Comparison of ENCODE assay signal across 8 cellular contexts in the genomic region with DNA sequence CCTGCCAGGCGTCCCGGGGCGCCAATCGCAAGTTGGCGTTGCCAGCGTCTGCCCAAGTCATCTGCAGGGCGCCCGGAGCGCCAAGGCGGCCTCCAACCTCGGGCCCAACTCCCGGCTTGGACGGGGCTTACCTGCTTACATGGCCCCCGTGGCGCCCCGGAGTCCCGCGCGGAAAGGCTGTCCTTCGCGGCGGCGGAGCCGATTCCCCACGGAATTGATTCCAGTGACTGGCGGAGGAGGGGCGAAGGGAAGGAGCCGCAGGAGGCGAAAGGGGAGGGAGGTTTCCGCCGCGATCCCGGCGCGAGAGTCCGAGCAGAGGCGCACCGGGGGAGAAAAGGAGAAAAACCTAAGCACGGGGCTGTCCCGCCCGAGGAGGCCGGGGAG. TPM values are rescaled to one million over a fixed set of nuclear protein-coding genes. Genes with fewer than 3 reads are reported as not detected.
DNase-seq lines count a peak whose midpoint lies in the region; ATAC-seq and TF ChIP-seq lines count a peak whose summit lies in the region.

No MANE protein-coding gene starts in this region.

- H3K27me3 ChIP-seq in adrenal gland (no peaks in the 10 kb centered on the region), iPS-20b (ENCODE audit: insufficient read depth, low read length) (peaks cover 17% of the 10 kb centered on the region; the same call in 1 of the 2 replicates)

- intact Hi-C loops in adrenal gland (cut with DNase I): no loop called here

- peak overlapping the region; percentile 34 to 93 (median 62) for H3K4me3 ChIP-seq in adrenal gland
- peak overlapping the region; percentile 95 for H3K4me3 ChIP-seq in iPS-20b (ENCODE audit: low read length)

- DNase-seq in D341Med (ENCODE audit: low spot score) (peak; percentile 73), adrenal gland (peak in 4 of 7 donors; percentile 54 to 68 (median 66)), superior temporal gyrus (ENCODE audit: extremely low spot score) (no peak)
- peak; percentile 14 for DNase-seq in stimulated activated naive CD8-positive, alpha-beta T cell treated with anti-CD3 and anti-CD28 coated beads, Interleukin-15, Interleukin-2, amounts not matched to agents 100 U/mL and 50 U/mL, for 24 hours

- peak overlapping the region; percentile 96 for H3K9ac ChIP-seq in iPS-20b (ENCODE audit: low read depth, low read length)

- ATAC-seq in HG03521 (IDR thresholded peaks at IDR 0.05; ENCODE audit: unreplicated experiment) (peak; percentile 4), HG03108 (IDR thresholded peaks at IDR 0.05; ENCODE audit: unreplicated experiment) (no peak), HG03025 (IDR thresholded peaks at IDR 0.05; ENCODE audit: low FRiP score, unreplicated experiment) (no peak)
- ATAC-seq in stimulated activated naive CD8-positive, alpha-beta T cell treated with anti-CD3 and anti-CD28 coated beads, Interleukin-15, Interleukin-2, amounts not matched to agents 100 U/mL and 50 U/mL, for 24 hours: peak; percentile 33

- TF ChIP-seq POLR2A in adrenal gland (IDR thresholded peaks at IDR 0.05): peak in 1 of 2 donors; percentile 16

- no peaks in the 10 kb centered on the region for H3K36me3 ChIP-seq in adrenal gland (replicated peaks in 1 of 2)
- H3K36me3 ChIP-seq in iPS-20b (ENCODE audit: insufficient read depth, low read depth, low read length): no peaks in the 10 kb centered on the region

- no peaks in the 10 kb centered on the region for H3K9me3 ChIP-seq in adrenal gland (replicated peaks in 1 of 3)
- H3K9me3 ChIP-seq in iPS-20b (ENCODE audit: insufficient read depth, low read depth, low read length): no peaks in the 10 kb centered on the region

- H3K4me1 ChIP-seq in adrenal gland (replicated peaks in 1 of 2) (peaks cover 19 to 35% of the 10 kb centered on the region in 2 donors), iPS-20b (ENCODE audit: insufficient read depth, low read length) (peaks cover 22% of the 10 kb centered on the region)

- H3K27ac ChIP-seq in adrenal gland (peak overlapping the region; percentile 83 to 100 (median 98)), iPS-20b (ENCODE audit: low read length) (peak overlapping the region; percentile 76)

- no peak for TF ChIP-seq CTCF in adrenal gland (IDR thresholded peaks at IDR 0.05)

- 0 to 1% (median 1%) methylated on average over 11 to 42 of the region's 42 CpGs for WGBS in adrenal gland, 4 donors

RNA-seq across cellular contexts. Expression of a gene that starts 0.4 kb away (rescaled TPM):
- total RNA-seq in adrenal gland: 10 to 100 TPM; 30.0 to 96.2 (median 57.5) TPM
- 10 to 100 TPM in 2 of 3 donors, 1 to 10 TPM in 1; 7.9 to 20.6 (median 10.1) TPM for polyA plus RNA-seq in adrenal gland

RNA-seq across cellular contexts. Expression of a gene that starts 52.0 kb away (rescaled TPM):
- 1 to 10 TPM; 1.1 to 4.2 (median 2.9) TPM for total RNA-seq in adrenal gland
- 1 to 10 TPM in 1 of 3 donors, under 1 TPM in 2; 0.48 to 5.0 (median 0.77) TPM for polyA plus RNA-seq in adrenal gland

Comparison
In these comparisons a context has a peak if more than half of its experiments do, and no peak if none do; other contexts are left out.
1. ATAC-seq: peak in HG03521 (single experiment) and stimulated activated naive CD8-positive, alpha-beta T cell treated with anti-CD3 and anti-CD28 coated beads, Interleukin-15, Interleukin-2, amounts not matched to agents 100 U/mL and 50 U/mL, for 24 hours (single experiment); none in HG03108 (single experiment) and HG03025 (single experiment).